ENCODE assay signal across 1 cellular context in genomic region chr18:11811009-11811408, GRCh38.
TF ChIP-seq lines count a peak whose summit lies in the region.

No MANE protein-coding gene starts in this region.

TF ChIP-seq in H1, 55 proteins besides CTCF, POLR2A, EP300 and RAD21:
- TF ChIP-seq BCL11A (IDR thresholded peaks at IDR 0.05; ENCODE audit: low read depth in 2 of 2, low read length in 2 of 2): no peak
- no peak for TF ChIP-seq E2F6 (IDR thresholded peaks at IDR 0.05)
- TF ChIP-seq FOSL1 (IDR thresholded peaks at IDR 0.05; ENCODE audit: insufficient read depth, low read depth, low read length): no peak
- TF ChIP-seq RNF2 (IDR thresholded peaks at IDR 0.05; ENCODE audit: borderline replicate concordance, low read depth, low read length, missing control alignments, poor library complexity, severe bottlenecking): no peak
- no peak for TF ChIP-seq CHD1 (IDR thresholded peaks at IDR 0.05; ENCODE audit: low read depth, low read length)
- no peak for TF ChIP-seq NRF1 (IDR thresholded peaks at IDR 0.05; ENCODE audit: low read depth, low read length)
